Comparison of ENCODE assay signal across 11 cellular contexts in the genomic region with DNA sequence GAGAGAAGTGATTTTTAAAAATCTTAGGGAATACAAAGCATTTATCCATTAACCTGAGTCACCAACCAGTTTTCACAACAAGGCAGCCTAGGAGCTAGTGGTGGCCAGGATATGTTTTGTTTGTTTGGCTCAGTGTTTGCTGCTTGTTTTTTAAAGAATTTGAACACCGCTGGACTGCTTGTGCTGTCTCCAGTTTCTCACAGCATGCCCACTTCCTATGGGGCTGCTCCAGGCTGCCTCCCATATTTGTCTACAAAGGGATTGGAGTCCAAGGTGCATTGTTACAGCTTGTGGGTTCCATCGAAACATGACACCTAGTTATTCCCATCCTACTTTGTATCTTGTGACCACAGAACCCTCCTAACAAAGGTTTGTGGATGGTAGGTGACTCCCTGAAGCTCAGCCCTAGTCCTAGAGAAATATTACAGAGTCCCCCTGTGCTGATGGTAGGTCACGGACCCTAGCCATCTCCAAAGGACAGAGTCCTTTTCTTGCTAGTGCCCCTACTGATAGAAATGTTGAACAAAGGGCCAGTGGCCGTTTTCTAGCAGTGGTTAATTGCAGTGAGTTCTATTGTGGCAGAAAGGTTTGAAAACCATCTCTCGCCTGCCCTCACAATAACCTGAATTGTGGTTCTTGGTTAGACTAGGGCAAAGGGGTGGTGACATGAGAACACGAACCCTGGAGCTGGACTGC. TPM values are rescaled to one million over a fixed set of nuclear protein-coding genes. Genes with fewer than 3 reads are reported as not detected.
DNase-seq lines count a peak whose midpoint lies in the region; ATAC-seq lines count a peak whose summit lies in the region.
"Had no signal": no experiment of that assay in that cellular context is flagged by ENCODE, and none has a peak within 500 bp of the region (broad histone marks: within the 10 kb centered on the region; RNA-seq: fewer than 3 reads in every experiment).

No MANE protein-coding gene starts in this region.

- H3K79me1 ChIP-seq in mesenchymal stem cell (replicated peaks; ENCODE audit: low read length, poor library complexity, severe bottlenecking), result peaks cover 16% of the 10 kb centered on the region

- peak overlapping the region; percentile 81 for H4K91ac ChIP-seq in mesenchymal stem cell (ENCODE audit: low read length)

- peaks cover 3% of the 10 kb centered on the region for H3K4me1 Mint-ChIP-seq in activated naive CD8-positive, alpha-beta T cell treated with anti-CD3 and anti-CD28 coated beads, Interleukin-2, amount 50 U/mL, for 24 hours
- H3K4me1 Mint-ChIP-seq: activated B cell treated with CpG ODN at 0.5 μM for 24 hours; central memory CD8-positive, alpha-beta T cell had no signal

- no peaks in the 10 kb centered on the region for H3K36me3 ChIP-seq in mesenchymal stem cell (ENCODE audit: control insufficient read depth in 1 of 2, insufficient read depth in 2 of 2, low read depth in 1 of 2, low read length in 2 of 2)

- H2AK5ac ChIP-seq in mesenchymal stem cell (ENCODE audit: low read length, severe bottlenecking), result peak overlapping the region; percentile 92

- H3K4me3 Mint-ChIP-seq in activated naive CD8-positive, alpha-beta T cell treated with anti-CD3 and anti-CD28 coated beads, Interleukin-2, amount 50 U/mL, for 24 hours, result no peak overlapping the region
- H3K4me3 Mint-ChIP-seq: activated B cell treated with CpG ODN at 0.5 μM for 24 hours; central memory CD8-positive, alpha-beta T cell had no signal

- no peak overlapping the region for H3K4me2 ChIP-seq in mesenchymal stem cell (ENCODE audit: low read length, poor library complexity, severe bottlenecking)

- peak overlapping the region; percentile 57 for H4K8ac ChIP-seq in mesenchymal stem cell (ENCODE audit: low read length)

- H3K14ac ChIP-seq in mesenchymal stem cell (ENCODE audit: low read length in 2 of 2), result no peak overlapping the region

- no peaks in the 10 kb centered on the region for H3K27me3 ChIP-seq in mesenchymal stem cell (ENCODE audit: control insufficient read depth in 1 of 2, insufficient read depth in 1 of 2, low read length in 2 of 2)

- peak overlapping the region; percentile 82 for H2BK120ac ChIP-seq in mesenchymal stem cell (ENCODE audit: low read depth, low read length)

- H3K27me3 Mint-ChIP-seq in activated naive CD8-positive, alpha-beta T cell treated with anti-CD3 and anti-CD28 coated beads, Interleukin-2, amount 50 U/mL, for 24 hours, result no peaks in the 10 kb centered on the region
- H3K27me3 Mint-ChIP-seq: activated B cell treated with CpG ODN at 0.5 μM for 24 hours; central memory CD8-positive, alpha-beta T cell had no signal

- H3K4me3 ChIP-seq in mesenchymal stem cell (ENCODE audit: insufficient read depth in 1 of 2, low read depth in 1 of 2, low read length in 2 of 2), result no peak overlapping the region

- no peak overlapping the region for H3K27ac Mint-ChIP-seq in activated naive CD8-positive, alpha-beta T cell treated with anti-CD3 and anti-CD28 coated beads, Interleukin-2, amount 50 U/mL, for 24 hours
- H3K27ac Mint-ChIP-seq: activated B cell treated with CpG ODN at 0.5 μM for 24 hours had no signal

- ATAC-seq in activated naive CD8-positive, alpha-beta T cell treated with anti-CD3 and anti-CD28 coated beads, Interleukin-2, amount 50 U/mL, for 24 hours, result no peak

- no peak overlapping the region for H3K23ac ChIP-seq in mesenchymal stem cell (ENCODE audit: low read length in 2 of 2)

- H2AFZ ChIP-seq in mesenchymal stem cell (ENCODE audit: low read depth, low read length), result no peak overlapping the region

- WGBS in mesenchymal stem cell, result 67% methylated on average over 6 of the region's 6 CpGs

- peak overlapping the region; percentile 63 for H3K27ac ChIP-seq in mesenchymal stem cell (ENCODE audit: low read length, poor library complexity, severe bottlenecking)

- H3K9ac ChIP-seq in mesenchymal stem cell (ENCODE audit: low read length), result peak overlapping the region; percentile 44

- H2BK15ac ChIP-seq in mesenchymal stem cell (ENCODE audit: low read depth, poor library complexity, severe bottlenecking), result peak overlapping the region; percentile 30

- H3K9me3 Mint-ChIP-seq in activated naive CD8-positive, alpha-beta T cell treated with anti-CD3 and anti-CD28 coated beads, Interleukin-2, amount 50 U/mL, for 24 hours, result peaks cover 4% of the 10 kb centered on the region
- H3K9me3 Mint-ChIP-seq: activated B cell treated with CpG ODN at 0.5 μM for 24 hours; central memory CD8-positive, alpha-beta T cell had no signal

- peaks cover 4% of the 10 kb centered on the region for H3K9me3 ChIP-seq in mesenchymal stem cell (ENCODE audit: control insufficient read depth, low read length)

- H2BK5ac ChIP-seq in mesenchymal stem cell (ENCODE audit: low read depth, low read length, poor library complexity, severe bottlenecking), result no peak overlapping the region

- peak overlapping the region; percentile 29 to 83 for H3K4ac ChIP-seq in mesenchymal stem cell (ENCODE audit: low read depth in 1 of 2, low read length in 2 of 2)

- H2BK12ac ChIP-seq in mesenchymal stem cell (ENCODE audit: low read length in 2 of 2), result peak overlapping the region; percentile 46 to 60

- peak overlapping the region; percentile 82 to 95 for H3K18ac ChIP-seq in mesenchymal stem cell (ENCODE audit: low read depth in 1 of 2, low read length in 2 of 2)

- H3K36me3 Mint-ChIP-seq in activated naive CD8-positive, alpha-beta T cell treated with anti-CD3 and anti-CD28 coated beads, Interleukin-2, amount 50 U/mL, for 24 hours (ENCODE audit: low read depth), result no peaks in the 10 kb centered on the region

- H3K4me1 ChIP-seq in mesenchymal stem cell (ENCODE audit: control insufficient read depth, insufficient read depth, low read depth, low read length), result peaks cover 12% of the 10 kb centered on the region

- DNase-seq in DMS153 (lab: John Stamatoyannopoulos, UW) (peak; percentile 54), NCI-H2107 (lab: John Stamatoyannopoulos, UW) (peak; percentile 39), astrocyte of the hippocampus (ENCODE audit: low read depth, low spot score) (peak; percentile 64), mesenchymal stem cell (peak; percentile 64), midbrain (lab: John Stamatoyannopoulos, UW) (no peak), ureter (ENCODE audit: low spot score) (no peak)
- no peak for DNase-seq in stimulated activated CD4-positive, alpha-beta T cell treated with anti-CD3 and anti-CD28 coated beads, Interleukin-1b, Interleukin-23, amount 100 ng/mL, for 48 hours
- no peak for DNase-seq in activated naive CD8-positive, alpha-beta T cell treated with anti-CD3 and anti-CD28 coated beads, Interleukin-2, amount 50 U/mL, for 24 hours
- DNase-seq: activated B cell treated with CpG ODN at 0.5 μM for 24 hours, posterior cingulate gyrus had no signal

RNA-seq across cellular contexts. Expression of gene GPR39, which starts 23.2 kb away (rescaled TPM):
- 3.8 TPM for polyA plus RNA-seq in mesenchymal stem cell (2013, experiment 1 of 2)
- polyA plus RNA-seq in mesenchymal stem cell (2013, experiment 2 of 2), result 4.0 TPM
- total RNA-seq in ureter, result 13.2 TPM
- total RNA-seq: activated B cell treated with CpG ODN at 0.5 μM for 24 hours had no signal

Comparison
In these comparisons a context has a peak if more than half of its experiments do, and no peak if none do; other contexts are left out.
1. DNase-seq: peak in DMS153 (single experiment), NCI-H2107 (single experiment), astrocyte of the hippocampus (single experiment) and mesenchymal stem cell (single experiment); none in stimulated activated CD4-positive, alpha-beta T cell treated with anti-CD3 and anti-CD28 coated beads, Interleukin-1b, Interleukin-23, amount 100 ng/mL, for 48 hours (single experiment), activated naive CD8-positive, alpha-beta T cell treated with anti-CD3 and anti-CD28 coated beads, Interleukin-2, amount 50 U/mL, for 24 hours (single experiment), midbrain (single experiment) and ureter (single experiment).